ENCODE assay signal across 18 cellular contexts in genomic region chr21:33729631-33730030, GRCh38.
"Had no signal": no experiment of that assay in that cellular context is flagged by ENCODE, and none has a peak within 500 bp of the region (broad histone marks: within the 10 kb centered on the region; RNA-seq: fewer than 3 reads in every experiment).

No MANE protein-coding gene starts in this region.

- H2AFZ ChIP-seq: hepatocyte had no signal

- H3K4me3 ChIP-seq: hepatocyte, ovary, upper lobe of left lung, vagina had no signal

- H3K27ac Mint-ChIP-seq: naive thymus-derived CD4-positive, alpha-beta T cell had no signal

- H3K9me3 Mint-ChIP-seq: neural crest cell had no signal

- H3K79me2 ChIP-seq: hepatocyte had no signal

- H3K4me3 Mint-ChIP-seq: naive thymus-derived CD4-positive, alpha-beta T cell; neural crest cell had no signal

- H3K4me2 ChIP-seq: hepatocyte had no signal

- DNase-seq: cortex of kidney; effector memory CD4-positive, alpha-beta T cell; erythroblast; foreskin melanocyte; head of caudate nucleus; mammary epithelial cell; naive thymus-derived CD4-positive, alpha-beta T cell; nucleus accumbens; ovary; right cardiac atrium; small intestine; stimulated activated CD4-positive, alpha-beta T cell treated with anti-CD3 and anti-CD28 coated beads, Interleukin-12 subunit alpha, Interleukin-12 subunit beta, amount 100 ng/mL, for 4 hours; stimulated activated naive CD4-positive, alpha-beta T cell; upper lobe of left lung had no signal

- H3K27me3 ChIP-seq: hepatocyte, ovary, upper lobe of left lung, vagina had no signal

- H3K36me3 ChIP-seq: ovary, vagina had no signal

- ATAC-seq: left lobe of liver; naive thymus-derived CD4-positive, alpha-beta T cell; right cardiac atrium had no signal

- H3K4me1 ChIP-seq: upper lobe of left lung, vagina had no signal

- H3K27ac ChIP-seq: hepatocyte, ovary, upper lobe of left lung, vagina had no signal
